9 cellular contexts compared by ENCODE assay signal in genomic region chr13:38686635-38687245, GRCh38. TPM values are rescaled to one million over a fixed set of nuclear protein-coding genes. Genes with fewer than 3 reads are reported as not detected.
DNase-seq lines count a peak whose midpoint lies in the region; ATAC-seq, FAIRE-seq and TF ChIP-seq lines count a peak whose summit lies in the region.
"Had no signal": no experiment of that assay in that cellular context is flagged by ENCODE, and none has a peak within 500 bp of the region (broad histone marks: within the 10 kb centered on the region; RNA-seq: fewer than 3 reads in every experiment).

FREM2 (plus strand) TSS chr13:38687077; CDS start chr13:38687345, 268 bp downstream.

- intact Hi-C loops in Right ventricle myocardium superior (cut with DNase I) (loop anchor here (5.0 kb wide), 1 partner anchor 76 kb away; no protein-coding TSS in a partner anchor), pancreas (cut with DNase I) (loop anchor here in 1 of 3 donors (5.0 to 10.0 kb wide), 2 partner anchors 71 to 228 kb away; no protein-coding TSS in a partner anchor)

- no peaks in the 10 kb centered on the region for H3K27me3 ChIP-seq in KMS-11 (ENCODE audit: insufficient read depth, low read depth)
- H3K27me3 ChIP-seq in pancreas: no peaks in the 10 kb centered on the region

- H4K20me1 ChIP-seq in KMS-11 (ENCODE audit: insufficient read depth): no peaks in the 10 kb centered on the region

- H3K4me1 ChIP-seq in KMS-11 (ENCODE audit: low read depth, poor library complexity, severe bottlenecking) (no peaks in the 10 kb centered on the region), pancreas (no peaks in the 10 kb centered on the region)

- no peak for TF ChIP-seq CTCF in KMS-11 (conservative IDR thresholded peaks at IDR 0.05; ENCODE audit: low read depth, low read length)
- no peak for TF ChIP-seq CTCF in pancreas (IDR thresholded peaks at IDR 0.05)

- H3K9ac ChIP-seq in KMS-11 (no peak within 1 kb of the TSS; the same call in 1 of the 2 replicates), SK-N-MC (ENCODE audit: insufficient read length) (no peak within 1 kb of the TSS)

- H3K4me3 ChIP-seq in KMS-11 (IDR thresholded peaks at IDR 0.05; ENCODE audit: insufficient read depth, low read depth, low read length) (no peak within 1 kb of the TSS), SK-N-MC (peak within 1 kb of the TSS; percentile 77), pancreas (peak within 1 kb of the TSS; percentile 47 to 75 (median 64))

- peak within 1 kb of the TSS; percentile 70 for H3K4me2 ChIP-seq in KMS-11

- ATAC-seq in Right ventricle myocardium superior (ENCODE audit: poor library complexity) (peak; percentile 74), pancreas (peak; percentile 91 to 95 (median 94)), GM19395 (IDR thresholded peaks at IDR 0.05; ENCODE audit: unreplicated experiment) (no peak), GM21576 (IDR thresholded peaks at IDR 0.05; ENCODE audit: unreplicated experiment) (no peak), GM18517 (IDR thresholded peaks at IDR 0.05; ENCODE audit: unreplicated experiment) (no peak)

- H3K9me3 ChIP-seq in SK-N-MC (ENCODE audit: low read depth, low read length) (no peaks in the 10 kb centered on the region), pancreas (no peaks in the 10 kb centered on the region)

- no peak for FAIRE-seq in pancreas (lab: Jason Lieb, UNC)

- H3K27ac ChIP-seq in KMS-11 (no peak within 1 kb of the TSS), SK-N-MC (no peak within 1 kb of the TSS), pancreas (peak within 1 kb of the TSS in 2 of 4 donors; percentile 38 to 58)

- 0 to 1% methylated on average over 37 of the region's 37 CpGs for WGBS in pancreas, 2 donors

- no peaks in the 10 kb centered on the region for H3K36me3 ChIP-seq in KMS-11 (ENCODE audit: insufficient read depth)
- H3K36me3 ChIP-seq in SK-N-MC (ENCODE audit: insufficient read depth, low read length): no peaks in the 10 kb centered on the region
- H3K36me3 ChIP-seq in pancreas: no peaks in the 10 kb centered on the region

- H3K79me2 ChIP-seq in KMS-11 (ENCODE audit: insufficient read depth, low read depth): no peaks in the 10 kb centered on the region

- DNase-seq in AG20443 (ENCODE audit: low spot score) (peak; percentile 21), SK-N-MC (ENCODE audit: low read depth, low spot score) (no peak), Right ventricle myocardium superior (peak; percentile 37), pancreas (peak; percentile 64 to 82 (median 74))

- H2AFZ ChIP-seq in KMS-11 (ENCODE audit: low read depth): peak within 1 kb of the TSS; percentile 88

RNA-seq across cellular contexts. Expression of gene FREM2, which starts in this region (rescaled TPM):
- total RNA-seq in Right ventricle myocardium superior (0.03 TPM), pancreas (1 to 10 TPM; 2.4 to 9.8 (median 8.0) TPM)
- 1 to 10 TPM; 1.4 to 2.3 TPM for polyA plus RNA-seq in pancreas
- total RNA-seq: activated CD8-positive, alpha-beta memory T cell treated with anti-CD3 and anti-CD28 coated beads for 36 hours had no signal

Comparison
In these comparisons a context has a peak if more than half of its experiments do, and no peak if none do; other contexts are left out.
1. Peak in DNase-seq and ATAC-seq in Right ventricle myocardium superior; RNA of the gene not detected or under 1 TPM.
2. ATAC-seq: peak in pancreas (4 of 4); none in GM19395 (single experiment), GM21576 (single experiment) and GM18517 (single experiment).